Comparison of ENCODE assay signal across 16 cellular contexts in genomic region chr22:42877158-42877557, GRCh38. TPM values are rescaled to one million over a fixed set of nuclear protein-coding genes. Genes with fewer than 3 reads are reported as not detected.
A peak's percentile ranks its signal among the peaks of the same experiment; 100 is the strongest.
DNase-seq lines count a peak whose midpoint lies in the region; ATAC-seq and TF ChIP-seq lines count a peak whose summit lies in the region.
"Had no signal": no experiment of that assay in that cellular context is flagged by ENCODE, and none has a peak within 500 bp of the region (broad histone marks: within the 10 kb centered on the region; RNA-seq: fewer than 3 reads in every experiment).

No MANE protein-coding gene starts in this region.

- peak overlapping the region; percentile 45 for H3K27ac ChIP-seq in left ventricle myocardium inferior (replicated peaks)
- peak overlapping the region in 1 of 10 donors; percentile 46 for H3K27ac ChIP-seq in heart right ventricle
- H3K27ac ChIP-seq in lower lobe of right lung, result peak overlapping the region; percentile 36
- no peak overlapping the region for H3K27ac ChIP-seq in esophagus squamous epithelium

- H3K27me3 ChIP-seq in left ventricle myocardium inferior (ENCODE audit: low read depth) (no peaks in the 10 kb centered on the region), heart right ventricle (no peaks in the 10 kb centered on the region), lower lobe of right lung (ENCODE audit: low read depth) (no peaks in the 10 kb centered on the region), esophagus squamous epithelium (no peaks in the 10 kb centered on the region)
- H3K27me3 ChIP-seq: BLaER1 treated with 17β-estradiol and CSF1 and Interleukin-3, amounts not matched to agents 10 nM and 100 nM had no signal

- no peak for TF ChIP-seq POLR2A in esophagus squamous epithelium (IDR thresholded peaks at IDR 0.05)

- TF ChIP-seq CTCF in left ventricle myocardium inferior (IDR thresholded peaks at IDR 0.05; ENCODE audit: borderline replicate concordance) (no peak), heart right ventricle (IDR thresholded peaks at IDR 0.05) (no peak), lower lobe of right lung (IDR thresholded peaks at IDR 0.05) (no peak), esophagus squamous epithelium (IDR thresholded peaks at IDR 0.05) (no peak)

- intact Hi-C loops in left ventricle myocardium inferior (cut with micrococcal nuclease), result no loop called here
- intact Hi-C loops in heart right ventricle (cut with DNase I), result loop anchor here in 1 of 10 donors (10.0 kb wide), 1 partner anchor 148 kb away; no protein-coding TSS in a partner anchor
- intact Hi-C loops in lower lobe of right lung (cut with DNase I), result no loop called here
- intact Hi-C loops in posterior vena cava (cut with DNase I), result loop anchor here in 1 of 2 donors (5.0 kb wide), 1 partner anchor 40 kb away; no protein-coding TSS in a partner anchor
- intact Hi-C loops in esophagus squamous epithelium (cut with DNase I), result no loop called here

- H3K4me3 ChIP-seq in left ventricle myocardium inferior, result no peak overlapping the region
- no peak overlapping the region for H3K4me3 ChIP-seq in heart right ventricle
- H3K4me3 ChIP-seq in lower lobe of right lung, result no peak overlapping the region
- H3K4me3 ChIP-seq in esophagus squamous epithelium, result no peak overlapping the region
- H3K4me3 ChIP-seq: BLaER1 treated with 17β-estradiol and CSF1 and Interleukin-3, amounts not matched to agents 10 nM and 100 nM; GM12878; HAP-1 had no signal

- H3K9me3 ChIP-seq in left ventricle myocardium inferior (replicated peaks) (no peaks in the 10 kb centered on the region), heart right ventricle (no peaks in the 10 kb centered on the region), lower lobe of right lung (no peaks in the 10 kb centered on the region), esophagus squamous epithelium (no peaks in the 10 kb centered on the region)
- H3K9me3 ChIP-seq: BLaER1 treated with 17β-estradiol and CSF1 and Interleukin-3, amounts not matched to agents 10 nM and 100 nM; HAP-1 had no signal

- DNase-seq in left ventricle myocardium inferior (no peak), heart right ventricle (no peak), lower lobe of right lung (no peak), posterior vena cava (ENCODE audit: low spot score) (peak; percentile 64), esophagus squamous epithelium (lab: John Stamatoyannopoulos, UW) (no peak), DMS53 (lab: John Stamatoyannopoulos, UW) (no peak)
- DNase-seq in activated effector memory CD4-positive, alpha-beta T cell treated with anti-CD3 and anti-CD28 coated beads, Interleukin-2, amount 50 U/mL, for 16 hours, result no peak
- DNase-seq: 8988T; Calu3; CD8-positive, alpha-beta T cell; DND-41; EL had no signal

- ATAC-seq in heart right ventricle, result no peak
- no peak for ATAC-seq in lower lobe of right lung
- ATAC-seq: CD8-positive, alpha-beta T cell; GM12878; HepG2 had no signal

- WGBS in heart right ventricle, 2 donors, result 76 to 86% methylated on average over 8 of the region's 8 CpGs
- 78 to 89% methylated on average over 4 to 5 of the region's 8 CpGs for WGBS in esophagus squamous epithelium, 2 donors

- H3K4me1 ChIP-seq in left ventricle myocardium inferior, result peaks cover 47% of the 10 kb centered on the region
- peaks cover 0 to 26% (median 10%) of the 10 kb centered on the region in 9 donors for H3K4me1 ChIP-seq in heart right ventricle
- H3K4me1 ChIP-seq in lower lobe of right lung, result peaks cover 6% of the 10 kb centered on the region
- peaks cover 0 to 4% (median 3%) of the 10 kb centered on the region in 3 donors for H3K4me1 ChIP-seq in esophagus squamous epithelium
- H3K4me1 ChIP-seq: HAP-1 had no signal

- peaks cover 87% of the 10 kb centered on the region for H3K36me3 ChIP-seq in left ventricle myocardium inferior
- H3K36me3 ChIP-seq in heart right ventricle, result peaks cover 0 to 100% (median 74%) of the 10 kb centered on the region in 9 donors
- peaks cover 100% of the 10 kb centered on the region for H3K36me3 ChIP-seq in lower lobe of right lung
- peaks cover 44 to 100% (median 46%) of the 10 kb centered on the region in 3 donors for H3K36me3 ChIP-seq in esophagus squamous epithelium

RNA-seq across cellular contexts. Expression of gene ARFGAP3, which starts 20.1 kb away (rescaled TPM):
- total RNA-seq in left ventricle myocardium inferior (26.9 TPM), heart right ventricle (10 to 100 TPM; 10.6 to 29.4 (median 23.2) TPM), lower lobe of right lung (39.9 TPM), posterior vena cava (10 to 100 TPM; 36.9 to 53.0 TPM), esophagus squamous epithelium (10 to 100 TPM; 27.3 to 35.1 (median 30.5) TPM)
- 10 to 100 TPM; 21.9 to 24.4 TPM for polyA plus RNA-seq in heart right ventricle

Comparison
In these comparisons a context has a peak if more than half of its experiments do, and no peak if none do; other contexts are left out.
1. H3K27ac ChIP-seq: peak in left ventricle myocardium inferior (single experiment) and lower lobe of right lung (single experiment); none in esophagus squamous epithelium (0 of 4).